In the genomic region with DNA sequence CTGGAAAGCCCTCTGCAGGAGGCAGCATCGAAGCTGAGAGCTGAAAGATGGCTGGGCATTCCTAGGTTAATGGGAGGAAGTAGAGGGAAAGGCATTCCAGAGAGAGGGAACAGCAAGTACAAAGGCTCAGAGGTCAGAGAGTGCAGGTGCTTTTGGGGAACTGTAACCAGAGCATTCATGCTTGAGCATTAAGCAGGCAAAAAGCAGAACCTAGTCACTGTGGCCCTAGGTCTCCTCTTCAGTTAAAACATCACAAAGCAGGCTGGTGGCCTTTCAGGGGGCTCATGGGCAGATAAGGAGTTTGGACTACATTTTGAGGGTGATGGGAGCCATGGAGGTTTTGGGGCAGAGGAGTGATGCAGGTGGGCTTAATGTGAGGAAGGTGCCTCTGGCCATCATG, we compare ENCODE assay signal across 22 cellular contexts. TPM values are rescaled to one million over a fixed set of nuclear protein-coding genes. Genes with fewer than 3 reads are reported as not detected.
"Had no signal": no experiment of that assay in that cellular context is flagged by ENCODE, and none has a peak within 500 bp of the region (broad histone marks: within the 10 kb centered on the region; RNA-seq: fewer than 3 reads in every experiment).

No MANE protein-coding gene starts in this region.

- H3K9me3 Mint-ChIP-seq: activated T-cell treated with anti-CD3 and anti-CD28 coated beads, Interleukin-2, amount 50 U/mL, for 24 hours; activated T-helper 2 cell treated with anti-CD3 and anti-CD28 coated beads, Interferon-gamma antibody, Interleukin-2, Interleukin-4, amounts not matched to agents 10 μg/mL and 5 μg/mL and 100 μg/mL, durations not matched to agents 14 hours and 24 hours and 36 hours; nephron had no signal

- H3K27me3 Mint-ChIP-seq: activated T-cell treated with anti-CD3 and anti-CD28 coated beads, Interleukin-2, amount 50 U/mL, for 24 hours had no signal

- H3K27ac ChIP-seq: body of pancreas, gastrocnemius medialis, heart left ventricle, left lung, right atrium auricular region, tibial nerve, uterus had no signal

- DNase-seq: activated CD4-positive, alpha-beta T cell treated with anti-CD3 and anti-CD28 coated beads for 48 hours; activated CD4-positive, CD25-positive, alpha-beta regulatory T cell; activated CD8-positive, alpha-beta T cell treated with anti-CD3 and anti-CD28 coated beads, Interleukin-2, amount 10 ng/mL, durations not matched to agents 7 days and 5 days; activated naive CD4-positive, alpha-beta T cell treated with Interleukin-2 at 50 U/mL for 16 hours; activated T-cell treated with anti-CD3 and anti-CD28 coated beads, Interleukin-2, amount 50 U/mL, for 24 hours; body of pancreas; erythroblast; gastrocnemius medialis; heart left ventricle; left lung; midbrain; stimulated activated CD4-positive, alpha-beta T cell treated with anti-CD3 and anti-CD28 coated beads, Interleukin-2, amount 100 ng/mL, for 24 hours; stimulated activated naive CD8-positive, alpha-beta T cell treated with anti-CD3 and anti-CD28 coated beads, Interleukin-15, Interleukin-2, amounts not matched to agents 100 U/mL and 50 U/mL, for 24 hours; substantia nigra; T-helper 9 cell; uterus had no signal

- H3K27ac Mint-ChIP-seq: activated CD8-positive, alpha-beta T cell treated with anti-CD3 and anti-CD28 coated beads, Interleukin-2, amount 10 ng/mL, durations not matched to agents 7 days and 5 days; activated T-cell treated with anti-CD3 and anti-CD28 coated beads, Interleukin-2, amount 50 U/mL, for 24 hours; activated T-helper 2 cell treated with anti-CD3 and anti-CD28 coated beads, Interferon-gamma antibody, Interleukin-2, Interleukin-4, amounts not matched to agents 10 μg/mL and 5 μg/mL and 100 μg/mL, durations not matched to agents 14 hours and 24 hours and 36 hours; nephron had no signal

- H3K4me3 Mint-ChIP-seq: activated CD8-positive, alpha-beta T cell treated with anti-CD3 and anti-CD28 coated beads, Interleukin-2, amount 10 ng/mL, durations not matched to agents 7 days and 5 days; activated T-cell treated with anti-CD3 and anti-CD28 coated beads, Interleukin-2, amount 50 U/mL, for 24 hours; nephron had no signal

- H3K4me3 ChIP-seq: body of pancreas, gastrocnemius medialis, heart left ventricle, left lung, right atrium auricular region, tibial nerve, uterus had no signal

- H3K9me3 ChIP-seq: body of pancreas, gastrocnemius medialis, heart left ventricle, left lung, uterus had no signal

- H3K36me3 ChIP-seq: gastrocnemius medialis, heart left ventricle, left lung, right atrium auricular region, tibial nerve, uterus had no signal

- ATAC-seq: activated CD8-positive, alpha-beta T cell treated with anti-CD3 and anti-CD28 coated beads, Interleukin-2, amount 10 ng/mL, durations not matched to agents 7 days and 5 days; body of pancreas; gastrocnemius medialis; heart left ventricle; left lung; stimulated activated naive CD8-positive, alpha-beta T cell treated with anti-CD3 and anti-CD28 coated beads, Interleukin-15, Interleukin-2, amounts not matched to agents 100 U/mL and 50 U/mL, for 24 hours had no signal

- H3K27me3 ChIP-seq: body of pancreas, right atrium auricular region, tibial nerve, uterus had no signal

RNA-seq across cellular contexts. Expression of gene CUX2, which starts 55.7 kb away (rescaled TPM):
- total RNA-seq: activated T-helper 2 cell treated with anti-CD3 and anti-CD28 coated beads, Interferon-gamma antibody, Interleukin-2, Interleukin-4, amounts not matched to agents 10 μg/mL and 5 μg/mL and 100 μg/mL, durations not matched to agents 14 hours and 24 hours and 36 hours; body of pancreas; kidney epithelial cell; lung microvascular endothelial cell; right atrium auricular region had no signal
